ENCODE assay signal across 8 cellular contexts in genomic region chr2:9630001-9630749, GRCh38. TPM values are rescaled to one million over a fixed set of nuclear protein-coding genes. Genes with fewer than 3 reads are reported as not detected.
DNase-seq lines count a peak whose midpoint lies in the region; ATAC-seq and TF ChIP-seq lines count a peak whose summit lies in the region.

No MANE protein-coding gene starts in this region.

- DNase-seq in BJ (ENCODE audit: low read depth) (no peak), NCI-H82 treated with DMSO at 0.1 percent for 48 hours (lab: John Stamatoyannopoulos, UW; ENCODE audit: unreplicated experiment) (peak; percentile 18), mesenteric fat pad (ENCODE audit: low spot score) (peak; percentile 93)
- peak; percentile 42 to 53 for DNase-seq in activated CD8-positive, alpha-beta memory T cell treated with anti-CD3 and anti-CD28 coated beads for 4 hours (ENCODE audit: low read depth in 2 of 2)
- peak; percentile 58 to 69 (median 62) for DNase-seq in effector memory CD4-positive, alpha-beta T cell
- DNase-seq in stimulated activated CD8-positive, alpha-beta memory T cell treated with anti-CD3 and anti-CD28 coated beads, Interleukin-15, amount 100 ng/mL, for 24 hours (ENCODE audit: low read depth): peak; percentile 43

- POLR2A ChIA-PET in BJ (lab: Charles Lee): interaction anchor here (0.6 to 1.6 kb wide), 6 partner anchors 9 to 599 kb away, joined by 3 to 9 read pairs (median 3); partner anchors contain the start of gene ADAM17

- H3K27ac ChIP-seq in effector memory CD4-positive, alpha-beta T cell (ENCODE audit: insufficient read depth, low read length, poor library complexity, severe bottlenecking): peak overlapping the region; percentile 83

- CTCF ChIA-PET in BJ (lab: Yijun Ruan, JAX): interaction anchor here (1.2 to 1.8 kb wide), 4 partner anchors 8 to 172 kb away, joined by 3 read pairs; no protein-coding TSS in a partner anchor

- H3K4me1 ChIP-seq in effector memory CD4-positive, alpha-beta T cell (ENCODE audit: control insufficient read depth, insufficient read depth, low read length, poor library complexity, severe bottlenecking): peaks cover 29% of the 10 kb centered on the region

- peaks cover 2% of the 10 kb centered on the region for H3K36me3 ChIP-seq in BJ (ENCODE audit: control insufficient read depth, insufficient read depth, low read length)
- peaks cover 4% of the 10 kb centered on the region for H3K36me3 ChIP-seq in effector memory CD4-positive, alpha-beta T cell (ENCODE audit: control insufficient read depth, insufficient read depth, low read length)

- no peaks in the 10 kb centered on the region for H3K27me3 ChIP-seq in BJ (ENCODE audit: control insufficient read depth, insufficient read depth, low read length)
- no peaks in the 10 kb centered on the region for H3K27me3 ChIP-seq in effector memory CD4-positive, alpha-beta T cell (replicated peaks; ENCODE audit: control insufficient read depth, insufficient read depth, low read length, poor library complexity, severe bottlenecking)

- ATAC-seq in GM19372 (IDR thresholded peaks at IDR 0.05; ENCODE audit: low read depth, unreplicated experiment) (peak; percentile 42), HG03460 (IDR thresholded peaks at IDR 0.05; ENCODE audit: unreplicated experiment) (peak; percentile 42)

- peak overlapping the region; percentile 82 for H3K4me3 ChIP-seq in BJ (ENCODE audit: low read depth, low read length)
- peak overlapping the region; percentile 82 for H3K4me3 ChIP-seq in effector memory CD4-positive, alpha-beta T cell (ENCODE audit: insufficient read depth, low read depth, low read length, poor library complexity, severe bottlenecking)

- H3K9me3 ChIP-seq in effector memory CD4-positive, alpha-beta T cell (ENCODE audit: control insufficient read depth, low read length): no peaks in the 10 kb centered on the region

- no peak for TF ChIP-seq CTCF in BJ (IDR thresholded peaks at IDR 0.05; ENCODE audit: insufficient read depth, low read depth, low read length)

RNA-seq across cellular contexts. Expression of gene YWHAQ, which starts 0.6 kb away (rescaled TPM):
- polyA plus RNA-seq in BJ (2011; rRNA removed): 235 and 305 TPM in 2 replicates
- polyA minus RNA-seq in BJ (2011; rRNA and poly(A)+ RNA removed): 89.1 and 126 TPM in 2 replicates
- total RNA-seq in mesenteric fat pad: 183 TPM
